ENCODE assay signal across 17 cellular contexts in the genomic region with DNA sequence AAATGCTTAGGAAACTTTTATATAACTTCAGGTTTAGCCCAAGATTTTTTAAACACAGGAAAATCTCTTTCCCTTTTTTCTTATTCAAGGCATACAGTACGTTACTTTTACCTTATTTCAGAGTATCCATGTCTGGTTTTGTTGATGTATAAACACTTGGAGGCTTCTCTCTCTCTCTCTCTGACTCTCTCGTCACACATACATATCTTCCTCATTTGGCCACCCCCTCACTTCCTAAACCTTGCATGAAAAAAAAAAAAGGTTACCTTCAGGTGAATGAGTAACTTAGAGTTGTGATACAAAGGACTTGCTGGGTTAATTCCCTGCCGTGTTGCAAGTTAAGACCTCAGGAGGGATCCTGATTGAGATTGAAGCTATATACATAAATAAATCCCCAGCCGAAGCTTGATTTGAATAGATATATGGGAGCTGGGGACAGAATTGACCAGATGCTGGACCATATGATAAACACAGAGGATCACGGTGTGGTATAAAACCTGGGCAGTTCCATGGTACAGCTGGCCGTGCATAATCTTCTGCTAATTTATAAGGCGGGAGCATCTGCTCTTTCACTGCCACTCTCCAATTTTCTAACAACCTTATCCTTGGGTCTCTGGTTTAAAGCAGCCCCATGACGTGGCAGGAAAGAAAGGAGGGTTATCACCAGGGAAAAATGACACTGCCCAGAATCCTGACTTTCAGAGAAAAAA. TPM values are rescaled to one million over a fixed set of nuclear protein-coding genes. Genes with fewer than 3 reads are reported as not detected.
DNase-seq lines count a peak whose midpoint lies in the region; ATAC-seq lines count a peak whose summit lies in the region.
"Had no signal": no experiment of that assay in that cellular context is flagged by ENCODE, and none has a peak within 500 bp of the region (broad histone marks: within the 10 kb centered on the region; RNA-seq: fewer than 3 reads in every experiment).

No MANE protein-coding gene starts in this region.

- peak overlapping the region; percentile 10; the same call in 1 of the 2 replicates for H3K9ac ChIP-seq in Karpas-422 (ENCODE audit: low read length)

- POLR2A ChIA-PET in activated CD4-positive, alpha-beta T cell treated with anti-CD3 and anti-CD28 coated beads, Interleukin-2, amount 10 ng/mL, durations not matched to agents 7 days and 5 days (lab: Charles Lee): no interaction called here

- H3K4me1 Mint-ChIP-seq in activated naive CD4-positive, alpha-beta T cell treated with anti-CD3 and anti-CD28 coated beads, Interleukin-2, amount 50 U/mL, for 24 hours: no peaks in the 10 kb centered on the region
- peaks cover 15% of the 10 kb centered on the region for H3K4me1 Mint-ChIP-seq in activated naive CD4-positive, alpha-beta T cell treated with anti-CD3 and anti-CD28 coated beads for 36 hours (ENCODE audit: low read depth)
- peaks cover 40% of the 10 kb centered on the region for H3K4me1 Mint-ChIP-seq in activated CD4-positive, alpha-beta T cell treated with anti-CD3 and anti-CD28 coated beads, Interleukin-2, amount 10 ng/mL, durations not matched to agents 7 days and 5 days

- no peaks in the 10 kb centered on the region for H4K20me1 ChIP-seq in Karpas-422 (ENCODE audit: insufficient read depth, low read depth, low read length)

- no peak overlapping the region for H3K4me3 Mint-ChIP-seq in activated naive CD4-positive, alpha-beta T cell treated with anti-CD3 and anti-CD28 coated beads, Interleukin-2, amount 50 U/mL, for 24 hours
- no peak overlapping the region for H3K4me3 Mint-ChIP-seq in activated naive CD4-positive, alpha-beta T cell treated with anti-CD3 and anti-CD28 coated beads for 36 hours
- no peak overlapping the region for H3K4me3 Mint-ChIP-seq in activated CD4-positive, alpha-beta T cell treated with anti-CD3 and anti-CD28 coated beads, Interleukin-2, amount 10 ng/mL, durations not matched to agents 7 days and 5 days
- H3K4me3 Mint-ChIP-seq: brain; CD4-positive, alpha-beta memory T cell had no signal

- peak overlapping the region; percentile 87 for H3K27ac Mint-ChIP-seq in activated naive CD4-positive, alpha-beta T cell treated with anti-CD3 and anti-CD28 coated beads, Interleukin-2, amount 50 U/mL, for 24 hours
- H3K27ac Mint-ChIP-seq in activated naive CD4-positive, alpha-beta T cell treated with anti-CD3 and anti-CD28 coated beads for 36 hours: no peak overlapping the region
- no peak overlapping the region for H3K27ac Mint-ChIP-seq in activated CD4-positive, alpha-beta T cell treated with anti-CD3 and anti-CD28 coated beads, Interleukin-2, amount 10 ng/mL, durations not matched to agents 7 days and 5 days
- H3K27ac Mint-ChIP-seq: brain had no signal

- peak overlapping the region; percentile 79 for H2AFZ ChIP-seq in Karpas-422 (ENCODE audit: low read length)

- no peak for ATAC-seq in HG02763 (IDR thresholded peaks at IDR 0.05; ENCODE audit: unreplicated experiment)
- ATAC-seq: activated naive CD4-positive, alpha-beta T cell treated with anti-CD3 and anti-CD28 coated beads, Interleukin-2, amount 50 U/mL, for 72 hours had no signal

- H3K27me3 ChIP-seq in Karpas-422 (ENCODE audit: low read length): no peaks in the 10 kb centered on the region
- H3K27me3 ChIP-seq: transverse colon had no signal

- no peaks in the 10 kb centered on the region for H3K79me2 ChIP-seq in Karpas-422 (ENCODE audit: low read length)

- intact Hi-C loops in activated naive CD4-positive, alpha-beta T cell treated with anti-CD3 and anti-CD28 coated beads for 36 hours (cut with micrococcal nuclease): loop anchor here (5.0 to 10.0 kb wide), 2 partner anchors 172 to 905 kb away; no protein-coding TSS in a partner anchor

- DNase-seq in activated naive CD4-positive, alpha-beta T cell treated with anti-CD3 and anti-CD28 coated beads for 36 hours: no peak
- DNase-seq in Karpas-422 (peak; percentile 78), germinal center (ENCODE audit: low spot score) (peak; percentile 21), MV-4-11 (lab: John Stamatoyannopoulos, UW) (no peak), LoVo (ENCODE audit: low spot score) (no peak)
- DNase-seq in activated CD4-positive, alpha-beta T cell treated with anti-CD3 and anti-CD28 coated beads, Interleukin-2, amount 10 ng/mL, durations not matched to agents 7 days and 5 days: no peak
- DNase-seq: activated CD4-positive, alpha-beta T cell treated with anti-CD3 and anti-CD28 coated beads for 48 hours; CD4-positive, alpha-beta memory T cell; hippocampal formation; Right ventricle myocardium superior; T-helper 9 cell; transverse colon had no signal

- H3K36me3 Mint-ChIP-seq in activated naive CD4-positive, alpha-beta T cell treated with anti-CD3 and anti-CD28 coated beads, Interleukin-2, amount 50 U/mL, for 24 hours: no peaks in the 10 kb centered on the region
- H3K36me3 Mint-ChIP-seq in activated naive CD4-positive, alpha-beta T cell treated with anti-CD3 and anti-CD28 coated beads for 36 hours (ENCODE audit: low read depth): no peaks in the 10 kb centered on the region
- H3K36me3 Mint-ChIP-seq in activated CD4-positive, alpha-beta T cell treated with anti-CD3 and anti-CD28 coated beads, Interleukin-2, amount 10 ng/mL, durations not matched to agents 7 days and 5 days (ENCODE audit: low read depth): peaks cover 4% of the 10 kb centered on the region
- H3K36me3 Mint-ChIP-seq: brain; CD4-positive, alpha-beta memory T cell had no signal

- H3K9me3 ChIP-seq in Karpas-422 (ENCODE audit: low read length): no peaks in the 10 kb centered on the region
- H3K9me3 ChIP-seq: transverse colon had no signal

- H3K27ac ChIP-seq in Karpas-422 (ENCODE audit: low read length): peak overlapping the region; percentile 99
- H3K27ac ChIP-seq: transverse colon had no signal

- no peaks in the 10 kb centered on the region for H3K9me3 Mint-ChIP-seq in activated naive CD4-positive, alpha-beta T cell treated with anti-CD3 and anti-CD28 coated beads, Interleukin-2, amount 50 U/mL, for 24 hours
- H3K9me3 Mint-ChIP-seq in activated naive CD4-positive, alpha-beta T cell treated with anti-CD3 and anti-CD28 coated beads for 36 hours: no peaks in the 10 kb centered on the region
- H3K9me3 Mint-ChIP-seq in activated CD4-positive, alpha-beta T cell treated with anti-CD3 and anti-CD28 coated beads, Interleukin-2, amount 10 ng/mL, durations not matched to agents 7 days and 5 days: peaks cover 10% of the 10 kb centered on the region

- H3K36me3 ChIP-seq in Karpas-422 (ENCODE audit: insufficient read depth, low read length): no peaks in the 10 kb centered on the region; the same call in 1 of the 2 replicates
- H3K36me3 ChIP-seq: transverse colon had no signal

- CTCF ChIA-PET in activated naive CD4-positive, alpha-beta T cell treated with anti-CD3 and anti-CD28 coated beads for 36 hours (lab: Charles Lee): no interaction called here
- CTCF ChIA-PET in activated CD4-positive, alpha-beta T cell treated with anti-CD3 and anti-CD28 coated beads, Interleukin-2, amount 10 ng/mL, durations not matched to agents 7 days and 5 days (lab: Charles Lee): no interaction called here

- peaks cover 92% of the 10 kb centered on the region for H3K4me1 ChIP-seq in Karpas-422 (ENCODE audit: low read length)
- H3K4me1 ChIP-seq: transverse colon had no signal

- no peaks in the 10 kb centered on the region for H3K27me3 Mint-ChIP-seq in activated naive CD4-positive, alpha-beta T cell treated with anti-CD3 and anti-CD28 coated beads, Interleukin-2, amount 50 U/mL, for 24 hours
- peaks cover 3% of the 10 kb centered on the region for H3K27me3 Mint-ChIP-seq in activated naive CD4-positive, alpha-beta T cell treated with anti-CD3 and anti-CD28 coated beads for 36 hours (ENCODE audit: low read depth)
- no peaks in the 10 kb centered on the region for H3K27me3 Mint-ChIP-seq in activated CD4-positive, alpha-beta T cell treated with anti-CD3 and anti-CD28 coated beads, Interleukin-2, amount 10 ng/mL, durations not matched to agents 7 days and 5 days
- H3K27me3 Mint-ChIP-seq: CD4-positive, alpha-beta memory T cell had no signal

- peak overlapping the region; percentile 33 for H3K4me2 ChIP-seq in Karpas-422 (ENCODE audit: low read depth, low read length, poor library complexity, severe bottlenecking)

- no peaks in the 10 kb centered on the region for H3K9me2 ChIP-seq in Karpas-422 (replicated peaks; ENCODE audit: insufficient read depth, low read length)

- no peak overlapping the region for H3K4me3 ChIP-seq in Karpas-422 (ENCODE audit: low read length)
- H3K4me3 ChIP-seq: transverse colon had no signal

RNA-seq across cellular contexts. Expression of a gene that starts 55.1 kb away (rescaled TPM):
- not detected for total RNA-seq in activated naive CD4-positive, alpha-beta T cell treated with anti-CD3 and anti-CD28 coated beads for 36 hours
- total RNA-seq in Karpas-422 (2014; rRNA removed; shearing (Covaris generic); ENCODE audit: low replicate concordance): not detected in 2 replicates
- total RNA-seq in activated CD4-positive, alpha-beta T cell treated with anti-CD3 and anti-CD28 coated beads, Interleukin-2, amount 10 ng/mL, durations not matched to agents 7 days and 5 days: not detected
- total RNA-seq: A172; activated naive CD4-positive, alpha-beta T cell treated with anti-CD3 and anti-CD28 coated beads, Interleukin-2, amount 50 U/mL, for 72 hours; CD4-positive, alpha-beta memory T cell had no signal

Comparison
In these comparisons a context has a peak if more than half of its experiments do, and no peak if none do; other contexts are left out.
1. DNase-seq: peak in Karpas-422 (single experiment) and germinal center (single experiment); none in activated naive CD4-positive, alpha-beta T cell treated with anti-CD3 and anti-CD28 coated beads for 36 hours (single experiment), MV-4-11 (single experiment), activated CD4-positive, alpha-beta T cell treated with anti-CD3 and anti-CD28 coated beads, Interleukin-2, amount 10 ng/mL, durations not matched to agents 7 days and 5 days (single experiment) and LoVo (single experiment).